ENCODE assay signal across 9 cellular contexts in genomic region chr7:2477447-2478386, GRCh38.
DNase-seq lines count a peak whose midpoint lies in the region; ATAC-seq lines count a peak whose summit lies in the region.
"Had no signal": no experiment of that assay in that cellular context is flagged by ENCODE, and none has a peak within 500 bp of the region (broad histone marks: within the 10 kb centered on the region; RNA-seq: fewer than 3 reads in every experiment).

No MANE protein-coding gene starts in this region.

- H3K9me3 ChIP-seq in BLaER1 (no peaks in the 10 kb centered on the region), mucosa of stomach (ENCODE audit: control insufficient read depth, low read length) (no peaks in the 10 kb centered on the region)

- ATAC-seq in GM21423 (IDR thresholded peaks at IDR 0.05; ENCODE audit: unreplicated experiment) (peak; percentile 77), GM19023 (IDR thresholded peaks at IDR 0.05; ENCODE audit: unreplicated experiment) (no peak)
- ATAC-seq in effector memory CD8-positive, alpha-beta T cell (replicated peaks) = peak; percentile 98
- ATAC-seq in stimulated activated naive B cell treated with anti-CD40 and anti-IgM and Interleukin-4, amounts not matched to agents 10 μg/mL and 1 μg/mL and 100 μg/mL, for 72 hours (replicated peaks) = peak; percentile 96 to 97

- H3K4me1 Mint-ChIP-seq in effector memory CD8-positive, alpha-beta T cell (ENCODE audit: low read depth in 2 of 2) = peaks cover 0 to 5% of the 10 kb centered on the region in 2 donors
- H3K4me1 Mint-ChIP-seq in stimulated activated naive B cell treated with anti-CD40 and anti-IgM and Interleukin-4, amounts not matched to agents 10 μg/mL and 1 μg/mL and 100 μg/mL, for 72 hours = peaks cover 8 to 15% of the 10 kb centered on the region in 2 donors

- peak overlapping the region; percentile 17 for H3K4me3 ChIP-seq in BLaER1
- H3K4me3 ChIP-seq in mucosa of stomach (ENCODE audit: low read length) = no peak overlapping the region
- H3K4me3 ChIP-seq: skin epidermis had no signal

- H3K36me3 ChIP-seq in BLaER1 (no peaks in the 10 kb centered on the region), mucosa of stomach (ENCODE audit: control insufficient read depth, insufficient read depth, low read length) (no peaks in the 10 kb centered on the region)

- H3K36me3 Mint-ChIP-seq in effector memory CD8-positive, alpha-beta T cell (ENCODE audit: insufficient read depth) = peaks cover 3% of the 10 kb centered on the region
- H3K36me3 Mint-ChIP-seq in stimulated activated naive B cell treated with anti-CD40 and anti-IgM and Interleukin-4, amounts not matched to agents 10 μg/mL and 1 μg/mL and 100 μg/mL, for 72 hours = peaks cover 0 to under 1% of the 10 kb centered on the region in 2 donors

- no peak overlapping the region for H3K27ac Mint-ChIP-seq in effector memory CD8-positive, alpha-beta T cell
- peak overlapping the region; percentile 31 for H3K27ac Mint-ChIP-seq in stimulated activated naive B cell treated with anti-CD40 and anti-IgM and Interleukin-4, amounts not matched to agents 10 μg/mL and 1 μg/mL and 100 μg/mL, for 72 hours

- H3K27me3 ChIP-seq in BLaER1 (no peaks in the 10 kb centered on the region), mucosa of stomach (ENCODE audit: control insufficient read depth, insufficient read depth, low read length) (no peaks in the 10 kb centered on the region)

- peak overlapping the region; percentile 54 for H3K9ac ChIP-seq in BLaER1
- peak overlapping the region; percentile 69 for H3K9ac ChIP-seq in mucosa of stomach (ENCODE audit: low read length)

- H3K4me2 ChIP-seq in BLaER1 = peak overlapping the region; percentile 93

- no peaks in the 10 kb centered on the region for H4K20me1 ChIP-seq in BLaER1

- H3K27ac ChIP-seq in BLaER1 = peak overlapping the region; percentile 49

- no peaks in the 10 kb centered on the region for H3K27me3 Mint-ChIP-seq in effector memory CD8-positive, alpha-beta T cell
- H3K27me3 Mint-ChIP-seq in stimulated activated naive B cell treated with anti-CD40 and anti-IgM and Interleukin-4, amounts not matched to agents 10 μg/mL and 1 μg/mL and 100 μg/mL, for 72 hours = no peaks in the 10 kb centered on the region

- peak overlapping the region in 1 of 2 donors; percentile 40 for H3K4me3 Mint-ChIP-seq in effector memory CD8-positive, alpha-beta T cell
- peak overlapping the region in 1 of 2 donors; percentile 62 for H3K4me3 Mint-ChIP-seq in stimulated activated naive B cell treated with anti-CD40 and anti-IgM and Interleukin-4, amounts not matched to agents 10 μg/mL and 1 μg/mL and 100 μg/mL, for 72 hours

- peak; percentile 72 for DNase-seq in NCI-H510A treated with DMSO at 0.1 percent for 48 hours (lab: John Stamatoyannopoulos, UW)
- DNase-seq in activated CD8-positive, alpha-beta memory T cell treated with anti-CD3 and anti-CD28 coated beads for 24 hours = peak; percentile 85
- peak; percentile 57 to 68 (median 57) for DNase-seq in effector memory CD8-positive, alpha-beta T cell
- DNase-seq in stimulated activated naive B cell treated with anti-CD40 and anti-IgM and Interleukin-4, amounts not matched to agents 10 μg/mL and 1 μg/mL and 100 μg/mL, for 72 hours = peak; percentile 46

- peaks cover 67% of the 10 kb centered on the region for H3K4me1 ChIP-seq in BLaER1
- peaks cover 33% of the 10 kb centered on the region for H3K4me1 ChIP-seq in mucosa of stomach (ENCODE audit: control insufficient read depth, insufficient read depth, low read length)

- no peaks in the 10 kb centered on the region for H3K9me3 Mint-ChIP-seq in effector memory CD8-positive, alpha-beta T cell
- H3K9me3 Mint-ChIP-seq in stimulated activated naive B cell treated with anti-CD40 and anti-IgM and Interleukin-4, amounts not matched to agents 10 μg/mL and 1 μg/mL and 100 μg/mL, for 72 hours = peaks cover 1 to 3% of the 10 kb centered on the region in 2 donors
